ENCODE assay signal across 23 cellular contexts in genomic region chr13:113842336-113843062, GRCh38. TPM values are rescaled to one million over a fixed set of nuclear protein-coding genes. Genes with fewer than 3 reads are reported as not detected.
DNase-seq lines count a peak whose midpoint lies in the region; ATAC-seq and TF ChIP-seq lines count a peak whose summit lies in the region.
"Had no signal": no experiment of that assay in that cellular context is flagged by ENCODE, and none has a peak within 500 bp of the region (broad histone marks: within the 10 kb centered on the region; RNA-seq: fewer than 3 reads in every experiment).

No MANE protein-coding gene starts in this region.

- no peaks in the 10 kb centered on the region for H3K27me3 ChIP-seq in left ventricle myocardium inferior (ENCODE audit: low read depth)
- H3K27me3 ChIP-seq: BE2C had no signal

- no peaks in the 10 kb centered on the region for H3K9me3 ChIP-seq in left ventricle myocardium inferior (replicated peaks)
- H3K9me3 ChIP-seq: BE2C had no signal

- peaks cover 94% of the 10 kb centered on the region for H3K4me1 ChIP-seq in left ventricle myocardium inferior

- no peak overlapping the region for H3K4me3 ChIP-seq in left ventricle myocardium inferior
- H3K4me3 ChIP-seq: coronary artery had no signal

- no peak for TF ChIP-seq CTCF in left ventricle myocardium inferior (IDR thresholded peaks at IDR 0.05; ENCODE audit: borderline replicate concordance)
- TF ChIP-seq CTCF in nephron progenitor cell (IDR thresholded peaks at IDR 0.05): no peak

- H3K27me3 Mint-ChIP-seq in activated T-helper 2 cell treated with anti-CD3 and anti-CD28 coated beads, Interferon-gamma antibody, Interleukin-2, Interleukin-4, amounts not matched to agents 10 μg/mL and 5 μg/mL and 100 μg/mL, durations not matched to agents 14 hours and 24 hours and 36 hours (ENCODE audit: low read depth): peaks cover 5% of the 10 kb centered on the region
- H3K27me3 Mint-ChIP-seq in nephron progenitor cell (ENCODE audit: low read depth, poor library complexity): peaks cover 5% of the 10 kb centered on the region
- H3K27me3 Mint-ChIP-seq: activated CD4-positive, alpha-beta memory T cell treated with anti-CD3 and anti-CD28 coated beads for 36 hours had no signal

- peaks cover 11% of the 10 kb centered on the region for H3K9me3 Mint-ChIP-seq in activated T-helper 2 cell treated with anti-CD3 and anti-CD28 coated beads, Interferon-gamma antibody, Interleukin-2, Interleukin-4, amounts not matched to agents 10 μg/mL and 5 μg/mL and 100 μg/mL, durations not matched to agents 14 hours and 24 hours and 36 hours
- no peaks in the 10 kb centered on the region for H3K9me3 Mint-ChIP-seq in nephron progenitor cell
- H3K9me3 Mint-ChIP-seq: activated CD4-positive, alpha-beta memory T cell treated with anti-CD3 and anti-CD28 coated beads for 36 hours; activated naive CD4-positive, alpha-beta T cell treated with anti-CD3 and anti-CD28 coated beads, Interleukin-2, amount 50 U/mL, for 72 hours; natural killer cell had no signal

- H3K27ac Mint-ChIP-seq in activated T-helper 2 cell treated with anti-CD3 and anti-CD28 coated beads, Interferon-gamma antibody, Interleukin-2, Interleukin-4, amounts not matched to agents 10 μg/mL and 5 μg/mL and 100 μg/mL, durations not matched to agents 14 hours and 24 hours and 36 hours: peak overlapping the region; percentile 44
- peak overlapping the region; percentile 68 for H3K27ac Mint-ChIP-seq in nephron progenitor cell
- H3K27ac Mint-ChIP-seq: activated CD4-positive, alpha-beta memory T cell treated with anti-CD3 and anti-CD28 coated beads for 36 hours; activated naive CD4-positive, alpha-beta T cell treated with anti-CD3 and anti-CD28 coated beads, Interleukin-2, amount 50 U/mL, for 72 hours had no signal

- intact Hi-C loops in left ventricle myocardium inferior (cut with micrococcal nuclease) (no loop called here), left ventricle myocardium superior (cut with micrococcal nuclease) (no loop called here)
- intact Hi-C loops in activated T-helper 2 cell treated with anti-CD3 and anti-CD28 coated beads, Interferon-gamma antibody, Interleukin-2, Interleukin-4, amounts not matched to agents 10 μg/mL and 5 μg/mL and 100 μg/mL, durations not matched to agents 14 hours and 24 hours and 36 hours (cut with micrococcal nuclease): no loop called here

- no peaks in the 10 kb centered on the region for H3K36me3 Mint-ChIP-seq in activated T-helper 2 cell treated with anti-CD3 and anti-CD28 coated beads, Interferon-gamma antibody, Interleukin-2, Interleukin-4, amounts not matched to agents 10 μg/mL and 5 μg/mL and 100 μg/mL, durations not matched to agents 14 hours and 24 hours and 36 hours (ENCODE audit: low read depth)
- no peaks in the 10 kb centered on the region for H3K36me3 Mint-ChIP-seq in nephron progenitor cell (ENCODE audit: low read depth)
- H3K36me3 Mint-ChIP-seq: activated CD4-positive, alpha-beta memory T cell treated with anti-CD3 and anti-CD28 coated beads for 36 hours; activated naive CD4-positive, alpha-beta T cell treated with anti-CD3 and anti-CD28 coated beads, Interleukin-2, amount 50 U/mL, for 72 hours; natural killer cell had no signal

- peaks cover 56% of the 10 kb centered on the region for H3K36me3 ChIP-seq in left ventricle myocardium inferior
- H3K36me3 ChIP-seq: BE2C had no signal

- peaks cover 19% of the 10 kb centered on the region for H3K4me1 Mint-ChIP-seq in activated T-helper 2 cell treated with anti-CD3 and anti-CD28 coated beads, Interferon-gamma antibody, Interleukin-2, Interleukin-4, amounts not matched to agents 10 μg/mL and 5 μg/mL and 100 μg/mL, durations not matched to agents 14 hours and 24 hours and 36 hours (ENCODE audit: low read depth)
- peaks cover 33% of the 10 kb centered on the region for H3K4me1 Mint-ChIP-seq in nephron progenitor cell

- DNase-seq in left ventricle myocardium inferior (peak; percentile 14), left ventricle myocardium superior (no peak), nephron progenitor cell (no peak), HPDE6-E6E7 (ENCODE audit: extremely low spot score) (no peak), GM19238 (ENCODE audit: insufficient read length, low spot score) (no peak)
- no peak for DNase-seq in activated T-helper 2 cell treated with anti-CD3 and anti-CD28 coated beads, Interferon-gamma antibody, Interleukin-2, Interleukin-4, amounts not matched to agents 10 μg/mL and 5 μg/mL and 100 μg/mL, durations not matched to agents 14 hours and 24 hours and 36 hours (ENCODE audit: low spot score)
- DNase-seq: activated CD4-positive, alpha-beta memory T cell treated with anti-CD3 and anti-CD28 coated beads for 36 hours; activated CD8-positive, alpha-beta memory T cell treated with anti-CD3 and anti-CD28 coated beads, Interleukin-2, amount 50 U/mL, for 48 hours; amygdala; BE2C; effector CD8-positive, alpha-beta T cell; Kasumi-1; natural killer cell; NCI-H1417 treated with DMSO at 0.1 percent for 48 hours; NCI-H2081; NCI-H526; SHP77 had no signal

- no peak for ATAC-seq in left ventricle myocardium superior
- no peak for ATAC-seq in GM21390 (IDR thresholded peaks at IDR 0.05; ENCODE audit: unreplicated experiment)
- ATAC-seq: activated CD4-positive, CD25-positive, alpha-beta regulatory T cell treated with anti-CD3 and anti-CD28 coated beads, Interleukin-2, amount 50 U/mL, for 24 hours; activated naive CD4-positive, alpha-beta T cell treated with anti-CD3 and anti-CD28 coated beads, Interleukin-2, amount 50 U/mL, for 72 hours; HepG2; natural killer cell had no signal

- peak overlapping the region; percentile 71 for H3K27ac ChIP-seq in left ventricle myocardium inferior (replicated peaks)
- H3K27ac ChIP-seq: coronary artery, epithelial cell of prostate had no signal

- no peak overlapping the region for H3K4me3 Mint-ChIP-seq in activated T-helper 2 cell treated with anti-CD3 and anti-CD28 coated beads, Interferon-gamma antibody, Interleukin-2, Interleukin-4, amounts not matched to agents 10 μg/mL and 5 μg/mL and 100 μg/mL, durations not matched to agents 14 hours and 24 hours and 36 hours (ENCODE audit: low read depth)
- no peak overlapping the region for H3K4me3 Mint-ChIP-seq in nephron progenitor cell
- H3K4me3 Mint-ChIP-seq: activated CD4-positive, alpha-beta memory T cell treated with anti-CD3 and anti-CD28 coated beads for 36 hours; natural killer cell had no signal

RNA-seq across cellular contexts. Expression of gene GAS6, which starts 21.4 kb away (rescaled TPM):
- total RNA-seq in left ventricle myocardium inferior: 186 TPM
- total RNA-seq in left ventricle myocardium superior: 210 TPM
- total RNA-seq in activated T-helper 2 cell treated with anti-CD3 and anti-CD28 coated beads, Interferon-gamma antibody, Interleukin-2, Interleukin-4, amounts not matched to agents 10 μg/mL and 5 μg/mL and 100 μg/mL, durations not matched to agents 14 hours and 24 hours and 36 hours: 0.14 and 0.32 TPM in 2 replicates

Comparison
In these comparisons a context has a peak if more than half of its experiments do, and no peak if none do; other contexts are left out.
1. RNA of gene GAS6, which starts 21.4 kb away (total RNA-seq): 210 TPM in left ventricle myocardium superior (single experiment) and 186 TPM in left ventricle myocardium inferior (single experiment); 0.14 to 0.32 TPM in activated T-helper 2 cell treated with anti-CD3 and anti-CD28 coated beads, Interferon-gamma antibody, Interleukin-2, Interleukin-4, amounts not matched to agents 10 μg/mL and 5 μg/mL and 100 μg/mL, durations not matched to agents 14 hours and 24 hours and 36 hours; every median in the first group is over 100 times any median in the second.